In genomic region chr6:93586316-93586715, GRCh38 we compare ENCODE assay signal across 24 cellular contexts.
A peak's percentile ranks its signal among the peaks of the same experiment; 100 is the strongest.
DNase-seq lines count a peak whose midpoint lies in the region; ATAC-seq and TF ChIP-seq lines count a peak whose summit lies in the region.
"Had no signal": no experiment of that assay in that cellular context is flagged by ENCODE, and none has a peak within 500 bp of the region (broad histone marks: within the 10 kb centered on the region; RNA-seq: fewer than 3 reads in every experiment).

No MANE protein-coding gene starts in this region.

- TF ChIP-seq CTCF in nephron (IDR thresholded peaks at IDR 0.05; ENCODE audit: unreplicated experiment in 3 of 3) (no peak), foreskin keratinocyte (conservative IDR thresholded peaks at IDR 0.05) (no peak), coronary artery (IDR thresholded peaks at IDR 0.05) (no peak)

- H3K27ac Mint-ChIP-seq in nephron: peak overlapping the region; percentile 67 to 91 (median 68)
- H3K27ac Mint-ChIP-seq: CD14-positive monocyte; CD4-positive, alpha-beta T cell; CD8-positive, alpha-beta memory T cell had no signal

- no peaks in the 10 kb centered on the region for H3K4me1 ChIP-seq in foreskin keratinocyte
- H3K4me1 ChIP-seq: A549, BE2C had no signal

- H3K36me3 Mint-ChIP-seq in nephron (ENCODE audit: low read depth): no peaks in the 10 kb centered on the region
- H3K36me3 Mint-ChIP-seq: CD14-positive monocyte; CD8-positive, alpha-beta memory T cell had no signal

- peak; percentile 16 for DNase-seq in glomerular visceral epithelial cell (ENCODE audit: extremely low spot score)
- DNase-seq in kidney tubule cell (ENCODE audit: low spot score): peak; percentile 65
- DNase-seq in foreskin keratinocyte: no peak
- no peak for DNase-seq in coronary artery (ENCODE audit: low spot score)
- DNase-seq in germinal center (ENCODE audit: low spot score): no peak
- DNase-seq: 8988T; ACHN; AML-193; BE2C; CD4-positive, alpha-beta T cell; CD8-positive, alpha-beta memory T cell; DMS 273 treated with DMSO at 0.1 percent for 48 hours; DMS79; EL; GDM1; GM23248; H7; HCEC 1CT had no signal

- no peaks in the 10 kb centered on the region for H3K9me3 Mint-ChIP-seq in nephron

- H3K27me3 Mint-ChIP-seq in nephron (ENCODE audit: low read depth): no peaks in the 10 kb centered on the region
- H3K27me3 Mint-ChIP-seq: CD4-positive, alpha-beta T cell; CD8-positive, alpha-beta memory T cell had no signal

- H3K4me3 Mint-ChIP-seq in nephron: no peak overlapping the region
- H3K4me3 Mint-ChIP-seq: CD14-positive monocyte; CD4-positive, alpha-beta T cell; CD8-positive, alpha-beta memory T cell had no signal

- H3K27me3 ChIP-seq in foreskin keratinocyte: no peaks in the 10 kb centered on the region
- H3K27me3 ChIP-seq: BE2C; BLaER1 treated with 17β-estradiol and CSF1 and Interleukin-3, amounts not matched to agents 10 nM and 100 nM had no signal

- H3K4me3 ChIP-seq in coronary artery: no peak overlapping the region
- H3K4me3 ChIP-seq: A549; BLaER1 treated with 17β-estradiol and CSF1 and Interleukin-3, amounts not matched to agents 10 nM and 100 nM; GM12878; GM23248 had no signal

- ATAC-seq in foreskin keratinocyte (no peak), HG03565 (IDR thresholded peaks at IDR 0.05; ENCODE audit: unreplicated experiment) (no peak)
- ATAC-seq: A549, GM12878 had no signal

- H3K27ac ChIP-seq in foreskin keratinocyte: no peak overlapping the region
- no peak overlapping the region for H3K27ac ChIP-seq in coronary artery
- H3K27ac ChIP-seq: A549; BLaER1 treated with 17β-estradiol and CSF1 and Interleukin-3, amounts not matched to agents 10 nM and 100 nM; GM23248 had no signal

- H3K4me1 Mint-ChIP-seq in nephron: no peaks in the 10 kb centered on the region
- H3K4me1 Mint-ChIP-seq: CD14-positive monocyte; CD8-positive, alpha-beta memory T cell had no signal

Comparison
In these comparisons a context has a peak if more than half of its experiments do, and no peak if none do; other contexts are left out.
1. DNase-seq: peak in glomerular visceral epithelial cell (single experiment) and kidney tubule cell (single experiment); none in foreskin keratinocyte (0 of 2), coronary artery (single experiment) and germinal center (single experiment).